In the genomic region with DNA sequence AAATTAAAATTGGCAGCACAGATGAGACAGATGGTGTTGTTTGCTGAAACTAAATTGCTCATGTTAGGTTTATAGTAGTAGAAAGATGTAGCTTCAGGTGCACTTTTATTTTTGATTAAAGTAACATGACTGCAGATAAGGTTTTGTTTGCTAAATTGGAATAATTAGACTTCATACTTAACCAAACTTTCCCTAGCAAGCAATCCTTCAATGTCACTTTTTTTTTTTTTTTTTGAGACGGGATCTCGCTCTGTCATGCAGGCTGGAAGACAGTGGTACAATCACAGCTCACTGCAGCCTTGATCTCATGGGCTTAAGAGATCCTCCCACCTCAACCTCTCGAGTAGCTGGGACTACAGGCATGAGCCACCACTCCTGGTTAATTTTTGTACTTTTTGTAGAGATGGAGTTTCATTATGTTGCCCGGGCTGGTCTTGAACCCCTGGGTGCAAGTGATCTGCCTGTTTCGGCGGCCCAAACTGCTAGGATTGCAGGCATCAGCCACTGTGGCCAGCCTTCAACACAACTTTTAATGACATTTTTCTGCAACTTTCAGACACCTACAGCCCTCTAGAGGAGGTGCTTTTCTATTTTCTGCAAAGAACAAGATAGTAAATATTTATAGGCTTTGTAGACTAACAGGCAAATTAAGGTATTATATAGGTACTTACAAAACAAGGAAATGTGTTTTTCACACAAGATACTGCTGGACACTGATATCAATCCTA, we compare ENCODE assay signal across 20 cellular contexts.
A peak's percentile ranks its signal among the peaks of the same experiment; 100 is the strongest.
DNase-seq lines count a peak whose midpoint lies in the region; ATAC-seq, FAIRE-seq and TF ChIP-seq lines count a peak whose summit lies in the region.
"Had no signal": no experiment of that assay in that cellular context is flagged by ENCODE, and none has a peak within 500 bp of the region (broad histone marks: within the 10 kb centered on the region; RNA-seq: fewer than 3 reads in every experiment).

No MANE protein-coding gene starts in this region.

- peak; percentile 26 for FAIRE-seq in HTR-8/SVneo (lab: Jason Lieb, UNC)
- FAIRE-seq: A204.1, D721Med had no signal

- H3K27ac Mint-ChIP-seq in endodermal cell, result no peak overlapping the region
- H3K27ac Mint-ChIP-seq: CD4-positive, alpha-beta T cell; HFFc6 had no signal

- H3K4me3 ChIP-seq in LNCaP clone FGC (ENCODE audit: low read depth, low read length) (no peak overlapping the region), endodermal cell (ENCODE audit: low read length) (no peak overlapping the region)

- H3K4me1 ChIP-seq in endodermal cell (ENCODE audit: control insufficient read depth, insufficient read depth, low read length), result no peaks in the 10 kb centered on the region
- H3K4me1 ChIP-seq: BE2C, Caco-2 had no signal

- no peaks in the 10 kb centered on the region for H3K27me3 ChIP-seq in endodermal cell (ENCODE audit: control insufficient read depth, insufficient read depth, low read length, poor library complexity, severe bottlenecking)
- H3K27me3 ChIP-seq: BE2C had no signal

- DNase-seq in HTR-8/SVneo (ENCODE audit: insufficient read length, low spot score), result no peak
- peak; percentile 77 for DNase-seq in LNCaP clone FGC (ENCODE audit: low read depth)
- peak; percentile 28 for DNase-seq in OCI-M1 (lab: John Stamatoyannopoulos, UW)
- peak; percentile 30 for DNase-seq in endodermal cell
- DNase-seq in NCI-H2227 treated with DMSO at 0.1 percent for 48 hours (lab: John Stamatoyannopoulos, UW), result no peak
- DNase-seq: ACHN; BE2C; C1 segment of cervical spinal cord; Caco-2; CD4-positive, alpha-beta T cell; DMS79 treated with DMSO at 0.1 percent for 48 hours; GF-D8; GOT3; H7; HFFc6 had no signal

- no peak overlapping the region for H3K4me3 Mint-ChIP-seq in endodermal cell
- H3K4me3 Mint-ChIP-seq: CD4-positive, alpha-beta T cell; HFFc6 had no signal

- H3K9me3 Mint-ChIP-seq in endodermal cell, result peaks cover 4% of the 10 kb centered on the region
- H3K9me3 Mint-ChIP-seq: CD4-positive, alpha-beta T cell; HFFc6 had no signal

- H3K9ac ChIP-seq in endodermal cell (ENCODE audit: extremely low read depth, low read length, poor library complexity, severe bottlenecking), result no peak overlapping the region

- H3K4me1 Mint-ChIP-seq in endodermal cell, result no peaks in the 10 kb centered on the region

- no peaks in the 10 kb centered on the region for H3K36me3 Mint-ChIP-seq in endodermal cell (ENCODE audit: low read depth)

- H3K27me3 Mint-ChIP-seq in endodermal cell (ENCODE audit: insufficient read depth), result no peaks in the 10 kb centered on the region
- H3K27me3 Mint-ChIP-seq: CD4-positive, alpha-beta T cell had no signal

- no peaks in the 10 kb centered on the region for H3K36me3 ChIP-seq in endodermal cell (ENCODE audit: control insufficient read depth, insufficient read depth, low read length)
- H3K36me3 ChIP-seq: BE2C had no signal

- no peak overlapping the region for H3K27ac ChIP-seq in endodermal cell (ENCODE audit: low read depth, low read length)

- peak; percentile 18; the same call in 1 of the 2 replicates for TF ChIP-seq CTCF in LNCaP clone FGC (IDR thresholded peaks at IDR 0.05; ENCODE audit: control insufficient read depth, extremely low read depth, insufficient read depth)
- TF ChIP-seq CTCF in endodermal cell (conservative IDR thresholded peaks at IDR 0.05), result no peak

- ATAC-seq in HG02885 (IDR thresholded peaks at IDR 0.05; ENCODE audit: poor library complexity, unreplicated experiment) (no peak), HG03469 (IDR thresholded peaks at IDR 0.05; ENCODE audit: unreplicated experiment) (no peak)
- ATAC-seq: HCT116 had no signal

- WGBS in endodermal cell (ENCODE audit: insufficient coverage in 1 of 2, insufficient read length in 1 of 2), 2 experiments, result 93% methylated on average over 6 of the region's 6 CpGs; no CpG with 5 or more reads in 1 of the 2 experiments

- H3K9me3 ChIP-seq in endodermal cell (ENCODE audit: control insufficient read depth, low read length), result no peaks in the 10 kb centered on the region
- H3K9me3 ChIP-seq: BE2C, Caco-2 had no signal

Comparison
In these comparisons a context has a peak if more than half of its experiments do, and no peak if none do; other contexts are left out.
1. DNase-seq: peak in LNCaP clone FGC (single experiment), OCI-M1 (single experiment) and endodermal cell (single experiment); none in HTR-8/SVneo (single experiment) and NCI-H2227 treated with DMSO at 0.1 percent for 48 hours (single experiment).